In genomic region chr7:100040575-100040974, GRCh38 we compare ENCODE assay signal across 16 cellular contexts.
"Had no signal": no experiment of that assay in that cellular context is flagged by ENCODE, and none has a peak within 500 bp of the region (broad histone marks: within the 10 kb centered on the region; RNA-seq: fewer than 3 reads in every experiment).

No MANE protein-coding gene starts in this region.

- H3K4me3 ChIP-seq: cardiac muscle cell, coronary artery, hepatocyte, lung, smooth muscle cell had no signal

- H3K36me3 Mint-ChIP-seq: naive B cell had no signal

- ATAC-seq: right cardiac atrium; stimulated activated memory B cell treated with anti-CD40 and anti-IgM and Interleukin-4, amounts not matched to agents 10 μg/mL and 1 μg/mL and 100 μg/mL, for 72 hours had no signal

- H3K27ac Mint-ChIP-seq: activated T-helper 2 cell treated with anti-CD3 and anti-CD28 coated beads, Interferon-gamma antibody, Interleukin-2, Interleukin-4, amounts not matched to agents 10 μg/mL and 5 μg/mL and 100 μg/mL, durations not matched to agents 14 hours and 24 hours and 36 hours; stimulated activated memory B cell treated with anti-CD40 and anti-IgM and Interleukin-4, amounts not matched to agents 10 μg/mL and 1 μg/mL and 100 μg/mL, for 72 hours had no signal

- H3K27ac ChIP-seq: cardiac muscle cell, coronary artery, epithelial cell of prostate, hepatocyte had no signal

- H3K27me3 Mint-ChIP-seq: naive B cell; stimulated activated memory B cell treated with anti-CD40 and anti-IgM and Interleukin-4, amounts not matched to agents 10 μg/mL and 1 μg/mL and 100 μg/mL, for 72 hours had no signal

- H3K4me3 Mint-ChIP-seq: naive B cell; stimulated activated memory B cell treated with anti-CD40 and anti-IgM and Interleukin-4, amounts not matched to agents 10 μg/mL and 1 μg/mL and 100 μg/mL, for 72 hours had no signal

- DNase-seq: activated CD4-positive, alpha-beta T cell treated with anti-CD3 and anti-CD28 coated beads for 48 hours; activated CD8-positive, alpha-beta memory T cell treated with anti-CD3 and anti-CD28 coated beads for 24 hours; effector CD8-positive, alpha-beta T cell; kidney glomerular epithelial cell; naive B cell; nucleus accumbens; right cardiac atrium; trophoblast cell had no signal

- H3K9me3 Mint-ChIP-seq: activated T-helper 2 cell treated with anti-CD3 and anti-CD28 coated beads, Interferon-gamma antibody, Interleukin-2, Interleukin-4, amounts not matched to agents 10 μg/mL and 5 μg/mL and 100 μg/mL, durations not matched to agents 14 hours and 24 hours and 36 hours; naive B cell; stimulated activated memory B cell treated with anti-CD40 and anti-IgM and Interleukin-4, amounts not matched to agents 10 μg/mL and 1 μg/mL and 100 μg/mL, for 72 hours had no signal

- H3K27me3 ChIP-seq: cardiac muscle cell, hepatocyte had no signal
